1 cellular context compared by ENCODE assay signal in genomic region chr2:24920813-24921441, GRCh38.
TF ChIP-seq lines count a peak whose summit lies in the region.

No MANE protein-coding gene starts in this region.

TF ChIP-seq in IMR-90, 13 proteins besides CTCF, POLR2A, EP300 and RAD21 (continued from another document):
- TF ChIP-seq MXI1 (IDR thresholded peaks at IDR 0.05; ENCODE audit: borderline replicate concordance, low read depth, low read length) (no peak), CHD1 (IDR thresholded peaks at IDR 0.05; ENCODE audit: low read depth, low read length) (no peak), CEBPB (IDR thresholded peaks at IDR 0.05; ENCODE audit: low read depth, low read length) (no peak), MAZ (IDR thresholded peaks at IDR 0.05; ENCODE audit: borderline replicate concordance, low read depth, low read length) (no peak), NFE2L2 (IDR thresholded peaks at IDR 0.05; ENCODE audit: low read depth, low read length) (no peak), RCOR1 (IDR thresholded peaks at IDR 0.05; ENCODE audit: insufficient replicate concordance, low read length) (no peak)
